23 cellular contexts compared by ENCODE assay signal in genomic region chr3:116877968-116878367, GRCh38.
DNase-seq lines count a peak whose midpoint lies in the region; ATAC-seq, FAIRE-seq and TF ChIP-seq lines count a peak whose summit lies in the region.
"Had no signal": no experiment of that assay in that cellular context is flagged by ENCODE, and none has a peak within 500 bp of the region (broad histone marks: within the 10 kb centered on the region; RNA-seq: fewer than 3 reads in every experiment).

No MANE protein-coding gene starts in this region.

- peaks cover 0 to 21% (median 12%) of the 10 kb centered on the region in 8 donors for H3K9me3 ChIP-seq in spleen
- H3K9me3 ChIP-seq: right lobe of liver, SJSA1, upper lobe of left lung had no signal

- H3K27me3 ChIP-seq in spleen (replicated peaks in 1 of 7), result no peaks in the 10 kb centered on the region
- H3K27me3 ChIP-seq: BLaER1, dorsolateral prefrontal cortex, right lobe of liver, SJSA1, stomach, upper lobe of left lung had no signal

- FAIRE-seq in RCC 7860 (lab: Jason Lieb, UNC), result no peak
- FAIRE-seq: D721Med had no signal

- H3K27ac ChIP-seq in spleen, result no peak overlapping the region
- H3K27ac ChIP-seq: BLaER1, dorsolateral prefrontal cortex, right lobe of liver, SJSA1, stomach, upper lobe of left lung had no signal

- no peak overlapping the region for H3K4me3 ChIP-seq in spleen
- H3K4me3 ChIP-seq: BLaER1, dorsolateral prefrontal cortex, right lobe of liver, SJSA1, stomach, upper lobe of left lung had no signal

- intact Hi-C loops in spleen (cut with DNase I; ENCODE audit: low total_unique reads), result no loop called here

- no peaks in the 10 kb centered on the region for H3K4me1 ChIP-seq in spleen
- H3K4me1 ChIP-seq: BLaER1, right lobe of liver, SJSA1, stomach, upper lobe of left lung had no signal

- POLR2A ChIA-PET in HEK293T (lab: Yijun Ruan, JAX), result no interaction called here

- TF ChIP-seq POLR2A in spleen (IDR thresholded peaks at IDR 0.05), result no peak

- DNase-seq in GM10266 (ENCODE audit: extremely low spot score), result peak; percentile 5
- no peak for DNase-seq in RCC 7860 (ENCODE audit: low spot score)
- no peak for DNase-seq in putamen (ENCODE audit: low spot score)
- DNase-seq in spleen, result no peak
- DNase-seq in HEK293T (ENCODE audit: extremely low spot score), result no peak
- DNase-seq: 8988T; activated B cell treated with CpG ODN at 0.5 μM for 24 hours; activated CD8-positive, alpha-beta memory T cell treated with anti-CD3 and anti-CD28 coated beads for 24 hours; dorsolateral prefrontal cortex; erythroblast; GDM1; NCI-H2029 treated with DMSO at 0.1 percent for 48 hours; NCI-H526; right lobe of liver; stimulated activated CD4-positive, alpha-beta T cell treated with anti-CD3 and anti-CD28 coated beads, Interleukin-1b, Interleukin-23, amount 100 ng/mL, for 48 hours; stomach; upper lobe of left lung had no signal

- peak; percentile 83 for ATAC-seq in GM19043 (IDR thresholded peaks at IDR 0.05; ENCODE audit: low read depth, unreplicated experiment)
- peak; percentile 80 for ATAC-seq in GM21576 (IDR thresholded peaks at IDR 0.05; ENCODE audit: unreplicated experiment)
- ATAC-seq in HG03159 (IDR thresholded peaks at IDR 0.05; ENCODE audit: unreplicated experiment), result peak; percentile 87
- ATAC-seq: right lobe of liver had no signal

- 86 to 91% (median 90%) methylated on average over 3 of the region's 3 CpGs for WGBS in spleen, 5 donors

- CTCF ChIA-PET in HEK293T (lab: Yijun Ruan, JAX), result no interaction called here

- H3K36me3 ChIP-seq in spleen, result no peaks in the 10 kb centered on the region
- H3K36me3 ChIP-seq: BLaER1, right lobe of liver, SJSA1, stomach, upper lobe of left lung had no signal

- no peak for TF ChIP-seq CTCF in GM10266 (IDR thresholded peaks at IDR 0.05; ENCODE audit: control insufficient read depth, insufficient read depth, low read depth, missing control alignments)
- TF ChIP-seq CTCF in spleen (IDR thresholded peaks at IDR 0.05 in 8 of 11, conservative IDR thresholded peaks at IDR 0.05 in 3 of 11), result no peak

TF ChIP-seq in HEK293T, 16 proteins besides CTCF, POLR2A, EP300 and RAD21:
- TF ChIP-seq NFRKB (IDR thresholded peaks at IDR 0.05), result no peak
